ENCODE assay signal across 14 cellular contexts in the genomic region with DNA sequence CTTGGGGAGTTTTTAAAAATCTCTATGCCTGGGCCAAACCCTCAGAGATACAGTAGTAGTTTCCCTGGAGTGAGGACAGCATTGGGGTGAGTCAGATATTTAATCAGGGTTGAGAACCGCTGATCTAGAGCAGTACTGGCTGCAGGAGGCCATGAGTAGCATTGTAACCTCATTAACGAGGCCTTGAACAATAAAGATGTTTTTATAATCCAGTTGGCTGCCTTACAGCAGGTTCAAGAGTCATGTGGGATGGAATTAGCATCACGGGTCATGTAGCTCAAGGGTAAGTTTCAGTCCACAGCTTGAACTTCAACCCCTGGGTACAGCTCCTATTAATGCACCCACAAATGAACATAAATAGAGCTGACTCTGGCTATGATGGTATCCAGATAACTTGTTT. TPM values are rescaled to one million over a fixed set of nuclear protein-coding genes. Genes with fewer than 3 reads are reported as not detected.
DNase-seq lines count a peak whose midpoint lies in the region; ATAC-seq and TF ChIP-seq lines count a peak whose summit lies in the region.
"Had no signal": no experiment of that assay in that cellular context is flagged by ENCODE, and none has a peak within 500 bp of the region (broad histone marks: within the 10 kb centered on the region; RNA-seq: fewer than 3 reads in every experiment).

No MANE protein-coding gene starts in this region.

- H3K36me3 ChIP-seq in IMR-90 (ENCODE audit: control insufficient read depth, insufficient read depth, low read length), result no peaks in the 10 kb centered on the region
- H3K36me3 ChIP-seq in body of pancreas (replicated peaks in 1 of 2; ENCODE audit: insufficient read depth in 1 of 2, low read depth in 2 of 2), result no peaks in the 10 kb centered on the region

- no peak overlapping the region for H4K5ac ChIP-seq in IMR-90 (ENCODE audit: low read depth, low read length)

- no peak overlapping the region for H2BK20ac ChIP-seq in IMR-90 (ENCODE audit: low read depth, low read length)

- H3K9me3 ChIP-seq in IMR-90 (ENCODE audit: control insufficient read depth, insufficient read depth, low read length) (no peaks in the 10 kb centered on the region), body of pancreas (no peaks in the 10 kb centered on the region)
- H3K9me3 ChIP-seq: psoas muscle had no signal

- no peak overlapping the region; the same call in 1 of the 2 replicates for H2BK120ac ChIP-seq in IMR-90 (ENCODE audit: low read depth, low read length)

- H3K27me3 Mint-ChIP-seq in glutamatergic neuron (ENCODE audit: unreplicated experiment), result no peaks in the 10 kb centered on the region
- no peaks in the 10 kb centered on the region for H3K27me3 Mint-ChIP-seq in stimulated activated naive CD8-positive, alpha-beta T cell treated with anti-CD3 and anti-CD28 coated beads, Interleukin-15, amount 100 ng/mL, for 72 hours

- H3K4ac ChIP-seq in IMR-90 (ENCODE audit: low read depth, low read length), result peak overlapping the region; percentile 7; the same call in 1 of the 2 replicates

- no peak overlapping the region for H3K14ac ChIP-seq in IMR-90 (replicated peaks; ENCODE audit: low read depth, low read length)

- peak; percentile 30; the same call in 1 of the 2 replicates for ATAC-seq in IMR-90 (ENCODE audit: low read depth)
- ATAC-seq in body of pancreas, result peak; percentile 39
- ATAC-seq in GM18907 (IDR thresholded peaks at IDR 0.05; ENCODE audit: unreplicated experiment), result no peak
- no peak for ATAC-seq in stimulated activated naive CD8-positive, alpha-beta T cell treated with anti-CD3 and anti-CD28 coated beads, Interleukin-15, amount 100 ng/mL, for 72 hours
- ATAC-seq in HG03196 (IDR thresholded peaks at IDR 0.05; ENCODE audit: unreplicated experiment), result no peak
- ATAC-seq: activated T-cell treated with anti-CD3 and anti-CD28 coated beads, Interleukin-2, amount 50 U/mL, for 4 hours; psoas muscle had no signal

- no peak overlapping the region for H2AK9ac ChIP-seq in IMR-90 (replicated peaks; ENCODE audit: low read depth, low read length, poor library complexity)

- H3K4me1 Mint-ChIP-seq in glutamatergic neuron (ENCODE audit: low read depth, unreplicated experiment), result peaks cover 10% of the 10 kb centered on the region
- peaks cover 36% of the 10 kb centered on the region for H3K4me1 Mint-ChIP-seq in stimulated activated naive CD8-positive, alpha-beta T cell treated with anti-CD3 and anti-CD28 coated beads, Interleukin-15, amount 100 ng/mL, for 72 hours

- H2BK15ac ChIP-seq in IMR-90 (ENCODE audit: low read depth, low read length), result no peak overlapping the region

- H3K56ac ChIP-seq in IMR-90 (ENCODE audit: extremely low read depth, insufficient read depth, low read length), result no peak overlapping the region

- H3K23ac ChIP-seq in IMR-90 (ENCODE audit: low read depth, low read length), result 0 out of 2 replicates have a peak overlapping the region, but pooled peaks have one; percentile 32

- H3K36me3 Mint-ChIP-seq in glutamatergic neuron (ENCODE audit: unreplicated experiment), result no peaks in the 10 kb centered on the region

- intact Hi-C loops in IMR-90 (cut with micrococcal nuclease), result no loop called here
- intact Hi-C loops in body of pancreas (cut with DNase I), result no loop called here

- H2AK5ac ChIP-seq in IMR-90 (ENCODE audit: low read depth, low read length), result no peak overlapping the region

- no peak overlapping the region for H3K27ac Mint-ChIP-seq in glutamatergic neuron (ENCODE audit: unreplicated experiment)
- H3K27ac Mint-ChIP-seq in stimulated activated naive CD8-positive, alpha-beta T cell treated with anti-CD3 and anti-CD28 coated beads, Interleukin-15, amount 100 ng/mL, for 72 hours, result no peak overlapping the region

- TF ChIP-seq POLR2A in IMR-90 (IDR thresholded peaks at IDR 0.05; ENCODE audit: low read depth, low read length) (no peak), body of pancreas (IDR thresholded peaks at IDR 0.05) (no peak)

- no peak overlapping the region for H3K18ac ChIP-seq in IMR-90 (ENCODE audit: low read depth, low read length)

- peaks cover 3% of the 10 kb centered on the region for H3K9me3 Mint-ChIP-seq in glutamatergic neuron (ENCODE audit: unreplicated experiment)
- H3K9me3 Mint-ChIP-seq in stimulated activated naive CD8-positive, alpha-beta T cell treated with anti-CD3 and anti-CD28 coated beads, Interleukin-15, amount 100 ng/mL, for 72 hours, result no peaks in the 10 kb centered on the region
- H3K9me3 Mint-ChIP-seq: activated T-cell treated with anti-CD3 and anti-CD28 coated beads, Interleukin-2, amount 50 U/mL, for 4 hours had no signal

- TF ChIP-seq CTCF in IMR-90 (conservative IDR thresholded peaks at IDR 0.05; ENCODE audit: low read depth, low read length) (no peak), body of pancreas (IDR thresholded peaks at IDR 0.05) (no peak), glutamatergic neuron (IDR thresholded peaks at IDR 0.05; ENCODE audit: partially characterized antibody, unreplicated experiment) (no peak)

- peaks cover 4% of the 10 kb centered on the region; the same call in 1 of the 2 replicates for H4K20me1 ChIP-seq in IMR-90 (ENCODE audit: insufficient read depth, low read length)

- CTCF ChIA-PET in IMR-90 (lab: Yijun Ruan, JAX), result no interaction called here

- peaks cover 10% of the 10 kb centered on the region for H3K4me1 ChIP-seq in IMR-90 (ENCODE audit: control insufficient read depth, insufficient read depth, low read length)
- H3K4me1 ChIP-seq in body of pancreas, result peaks cover 27% of the 10 kb centered on the region

- H3K9ac ChIP-seq in IMR-90 (ENCODE audit: low read depth, low read length), result no peak overlapping the region

- H3K9me1 ChIP-seq in IMR-90 (ENCODE audit: insufficient read depth, low read length), result peaks cover 8% of the 10 kb centered on the region

- H3K27ac ChIP-seq in IMR-90 (ENCODE audit: insufficient read depth, low read length) (no peak overlapping the region), body of pancreas (no peak overlapping the region)
- H3K27ac ChIP-seq: psoas muscle had no signal

- no TSS peak for BruUV-seq in IMR-90 (replicated peaks; lab: Mats Ljungman, UMichigan)

- in situ Hi-C loops in IMR-90 (cut with MboI; ENCODE audit: low sequenced_read_pairs), result no loop called here

- POLR2A ChIA-PET in IMR-90 (lab: Charles Lee; ENCODE audit: unreplicated experiment), result no interaction called here

- H3K79me1 ChIP-seq in IMR-90 (ENCODE audit: low read depth in 1 of 2, low read length in 2 of 2), result peaks cover 38 to 69% of the 10 kb centered on the region in 2 experiments

- dilution Hi-C loops in IMR-90 (cut with HindIII; ENCODE audit: low sequenced_read_pairs, unreplicated experiment), result no loop called here

- H4K91ac ChIP-seq in IMR-90 (ENCODE audit: insufficient read depth, low read depth, low read length), result no peak overlapping the region

- H3K27me3 ChIP-seq in IMR-90 (ENCODE audit: control insufficient read depth, insufficient read depth, low read length) (no peaks in the 10 kb centered on the region), body of pancreas (no peaks in the 10 kb centered on the region)

- TF ChIP-seq RAD21 in IMR-90 (IDR thresholded peaks at IDR 0.05; ENCODE audit: low read length), result no peak

- H3K4me2 ChIP-seq in IMR-90 (ENCODE audit: low read depth, low read length), result no peak overlapping the region

- DNase-seq in A172 (ENCODE audit: low spot score) (peak; percentile 52), IMR-90 (peak; percentile 41), body of pancreas (no peak), kidney tubule cell (ENCODE audit: low spot score) (peak; percentile 72), glutamatergic neuron (no peak)
- no peak for DNase-seq in stimulated activated naive CD8-positive, alpha-beta T cell treated with anti-CD3 and anti-CD28 coated beads, Interleukin-15, amount 100 ng/mL, for 72 hours
- DNase-seq: activated T-cell treated with anti-CD3 and anti-CD28 coated beads, Interleukin-2, amount 50 U/mL, for 4 hours; HCEC 1CT; NCI-H1930; psoas muscle; stimulated activated CD4-positive, alpha-beta T cell treated with anti-CD3 and anti-CD28 coated beads, Interleukin-4, amount 100 ng/mL, for 24 hours; stimulated activated naive CD4-positive, alpha-beta T cell had no signal

- no peak overlapping the region for H3K4me3 Mint-ChIP-seq in glutamatergic neuron (ENCODE audit: unreplicated experiment)
- no peak overlapping the region for H3K4me3 Mint-ChIP-seq in stimulated activated naive CD8-positive, alpha-beta T cell treated with anti-CD3 and anti-CD28 coated beads, Interleukin-15, amount 100 ng/mL, for 72 hours
- H3K4me3 Mint-ChIP-seq: activated T-cell treated with anti-CD3 and anti-CD28 coated beads, Interleukin-2, amount 50 U/mL, for 4 hours had no signal

- no peak overlapping the region for H3K4me3 ChIP-seq in IMR-90 (ENCODE audit: insufficient read depth, low read depth, low read length)
- H3K4me3 ChIP-seq in body of pancreas, result no peak overlapping the region
- H3K4me3 ChIP-seq: psoas muscle had no signal

- H2AFZ ChIP-seq in IMR-90 (replicated peaks; ENCODE audit: low read length, poor library complexity), result peak overlapping the region; percentile 4

- WGBS in IMR-90 (ENCODE audit: extremely low coverage in 2 of 2, insufficient read length in 1 of 2), 2 experiments, result 80% methylated on average over 1 of the region's 3 CpGs; no CpG with 5 or more reads in 1 of the 2 experiments
- 43 to 49% methylated on average over 3 of the region's 3 CpGs for WGBS in body of pancreas, 2 donors

- no peak overlapping the region for H2BK5ac ChIP-seq in IMR-90 (ENCODE audit: low read depth, low read length, poor library complexity, severe bottlenecking)

- peak overlapping the region in 1 of 2 experiments; percentile 9; a peak in 1 of 4 replicates for H4K8ac ChIP-seq in IMR-90 (ENCODE audit: low read depth in 2 of 2, low read length in 2 of 2)

TF ChIP-seq in IMR-90, 13 proteins besides CTCF, POLR2A, EP300 and RAD21 (continues in another document):
- no peak for TF ChIP-seq RFX5 (IDR thresholded peaks at IDR 0.05; ENCODE audit: low read depth, low read length)
- TF ChIP-seq NFE2L2 (IDR thresholded peaks at IDR 0.05; ENCODE audit: low read depth, low read length), result no peak
- TF ChIP-seq BHLHE40 (IDR thresholded peaks at IDR 0.05; ENCODE audit: low read depth, low read length), result no peak
- TF ChIP-seq MAZ (IDR thresholded peaks at IDR 0.05; ENCODE audit: borderline replicate concordance, low read depth, low read length), result no peak

RNA-seq across cellular contexts. Expression of a gene that starts 5.1 kb away (rescaled TPM):
- 39.3 and 42.0 TPM in 2 replicates for total RNA-seq in A172 (2014; rRNA removed; shearing (Covaris generic))
- 24.2 and 25.6 TPM in 2 replicates for total RNA-seq in IMR-90 (2012; rRNA removed)
- polyA plus RNA-seq in IMR-90 (2012; rRNA removed), result 12.8 and 15.2 TPM in 2 replicates
- polyA plus RNA-seq in IMR-90 (2012; cell fraction: cytosol; rRNA removed), result 5.1 and 6.9 TPM in 2 replicates
- 4.2 and 12.3 TPM in 2 replicates for polyA plus RNA-seq in IMR-90 (2012; cell fraction: nucleus; rRNA removed; ENCODE audit: low replicate concordance)
- total RNA-seq in body of pancreas, result 10 to 100 TPM; 15.8 to 18.2 TPM
- 12.1 TPM for total RNA-seq in glutamatergic neuron (ENCODE audit: unreplicated experiment)

RNA-seq across cellular contexts. Expression of a gene that starts 48.2 kb away (rescaled TPM):
- 78.6 and 94.5 TPM in 2 replicates for total RNA-seq in A172 (2014; rRNA removed; shearing (Covaris generic))
- 39.1 and 48.0 TPM in 2 replicates for total RNA-seq in IMR-90 (2012; rRNA removed)
- 10.5 and 12.6 TPM in 2 replicates for polyA plus RNA-seq in IMR-90 (2012; rRNA removed)
- 6.1 and 8.6 TPM in 2 replicates for polyA plus RNA-seq in IMR-90 (2012; cell fraction: cytosol; rRNA removed)
- polyA plus RNA-seq in IMR-90 (2012; cell fraction: nucleus; rRNA removed; ENCODE audit: low replicate concordance), result 8.2 and 18.6 TPM in 2 replicates
- total RNA-seq in body of pancreas, result 10 to 100 TPM; 10.9 to 15.3 TPM
- total RNA-seq in glutamatergic neuron (ENCODE audit: unreplicated experiment), result 45.1 TPM

Comparison
In these comparisons a context has a peak if more than half of its experiments do, and no peak if none do; other contexts are left out.
1. DNase-seq: peak in A172 (single experiment), IMR-90 (single experiment) and kidney tubule cell (single experiment); none in body of pancreas (0 of 4), glutamatergic neuron (single experiment) and stimulated activated naive CD8-positive, alpha-beta T cell treated with anti-CD3 and anti-CD28 coated beads, Interleukin-15, amount 100 ng/mL, for 72 hours (0 of 2).
2. ATAC-seq: peak in IMR-90 (single experiment) and body of pancreas (single experiment); none in GM18907 (single experiment), stimulated activated naive CD8-positive, alpha-beta T cell treated with anti-CD3 and anti-CD28 coated beads, Interleukin-15, amount 100 ng/mL, for 72 hours (single experiment) and HG03196 (single experiment).